8 cellular contexts compared by ENCODE assay signal in genomic region chr9:37421914-37422288, GRCh38. TPM values are rescaled to one million over a fixed set of nuclear protein-coding genes. Genes with fewer than 3 reads are reported as not detected.
A peak's percentile ranks its signal among the peaks of the same experiment; 100 is the strongest.
DNase-seq lines count a peak whose midpoint lies in the region; ATAC-seq, FAIRE-seq and TF ChIP-seq lines count a peak whose summit lies in the region.

No MANE protein-coding gene starts in this region.

- H3K27ac ChIP-seq in foreskin keratinocyte: peak overlapping the region; percentile 83
- peak overlapping the region; percentile 85 for H3K27ac ChIP-seq in rectal smooth muscle tissue (ENCODE audit: low read depth, low read length)

- TF ChIP-seq CTCF in foreskin keratinocyte (conservative IDR thresholded peaks at IDR 0.05) (no peak), D721Med (IDR thresholded peaks at IDR 0.05; ENCODE audit: insufficient read depth, missing control alignments) (no peak)

- H3K4me3 ChIP-seq in H7 (ENCODE audit: insufficient read depth, low read depth, low read length) (peak overlapping the region; percentile 80), rectal smooth muscle tissue (ENCODE audit: low read length) (peak overlapping the region; percentile 96)

- ATAC-seq in foreskin keratinocyte (no peak), HG02840 (IDR thresholded peaks at IDR 0.05; ENCODE audit: low FRiP score, unreplicated experiment) (no peak)

- H3K4me1 ChIP-seq in foreskin keratinocyte: peaks cover 8% of the 10 kb centered on the region
- H3K4me1 ChIP-seq in rectal smooth muscle tissue (ENCODE audit: control insufficient read depth, insufficient read depth, low read length): peaks cover 11% of the 10 kb centered on the region

- peaks cover 9% of the 10 kb centered on the region for H3K36me3 ChIP-seq in H7 (replicated peaks; ENCODE audit: control insufficient read depth, insufficient read depth, low read length)
- H3K36me3 ChIP-seq in rectal smooth muscle tissue (ENCODE audit: control insufficient read depth, insufficient read depth, low read length): peaks cover 1% of the 10 kb centered on the region

- H3K9ac ChIP-seq in rectal smooth muscle tissue (ENCODE audit: low read length): peak overlapping the region; percentile 29

- FAIRE-seq in D721Med (lab: Jason Lieb, UNC): no peak

- DNase-seq in H7 (peak; percentile 71), SW480 (ENCODE audit: low spot score) (peak; percentile 65), foreskin keratinocyte (no peak), EL (no peak), D721Med (ENCODE audit: insufficient read length, low spot score) (no peak), NOMO-1 treated with DMSO at 0.1 percent for 48 hours (lab: John Stamatoyannopoulos, UW; ENCODE audit: unreplicated experiment) (no peak)

- H3K27me3 ChIP-seq in H7 (ENCODE audit: control insufficient read depth, insufficient read depth, low read length) (no peaks in the 10 kb centered on the region), foreskin keratinocyte (no peaks in the 10 kb centered on the region), rectal smooth muscle tissue (ENCODE audit: control insufficient read depth, insufficient read depth, low read length) (no peaks in the 10 kb centered on the region)

RNA-seq across cellular contexts. Expression of gene GRHPR, which starts 0.6 kb away (rescaled TPM):
- total RNA-seq in H7 (2014; rRNA removed; shearing (Covaris generic)): 151 and 170 TPM in 2 replicates
- 104 and 110 TPM in 2 replicates for total RNA-seq in foreskin keratinocyte
- polyA plus RNA-seq in foreskin keratinocyte: 113 and 122 TPM in 2 replicates

RNA-seq across cellular contexts. Expression of gene ZBTB5, which starts 43.3 kb away (rescaled TPM):
- 15.6 and 18.3 TPM in 2 replicates for total RNA-seq in H7 (2014; rRNA removed; shearing (Covaris generic))
- total RNA-seq in foreskin keratinocyte: 8.9 and 9.8 TPM in 2 replicates
- polyA plus RNA-seq in foreskin keratinocyte: 3.1 and 3.5 TPM in 2 replicates

Comparison
In these comparisons a context has a peak if more than half of its experiments do, and no peak if none do; other contexts are left out.
1. DNase-seq: peak in H7 (single experiment) and SW480 (single experiment); none in foreskin keratinocyte (0 of 2), EL (single experiment), D721Med (single experiment) and NOMO-1 treated with DMSO at 0.1 percent for 48 hours (single experiment).